In the genomic region with DNA sequence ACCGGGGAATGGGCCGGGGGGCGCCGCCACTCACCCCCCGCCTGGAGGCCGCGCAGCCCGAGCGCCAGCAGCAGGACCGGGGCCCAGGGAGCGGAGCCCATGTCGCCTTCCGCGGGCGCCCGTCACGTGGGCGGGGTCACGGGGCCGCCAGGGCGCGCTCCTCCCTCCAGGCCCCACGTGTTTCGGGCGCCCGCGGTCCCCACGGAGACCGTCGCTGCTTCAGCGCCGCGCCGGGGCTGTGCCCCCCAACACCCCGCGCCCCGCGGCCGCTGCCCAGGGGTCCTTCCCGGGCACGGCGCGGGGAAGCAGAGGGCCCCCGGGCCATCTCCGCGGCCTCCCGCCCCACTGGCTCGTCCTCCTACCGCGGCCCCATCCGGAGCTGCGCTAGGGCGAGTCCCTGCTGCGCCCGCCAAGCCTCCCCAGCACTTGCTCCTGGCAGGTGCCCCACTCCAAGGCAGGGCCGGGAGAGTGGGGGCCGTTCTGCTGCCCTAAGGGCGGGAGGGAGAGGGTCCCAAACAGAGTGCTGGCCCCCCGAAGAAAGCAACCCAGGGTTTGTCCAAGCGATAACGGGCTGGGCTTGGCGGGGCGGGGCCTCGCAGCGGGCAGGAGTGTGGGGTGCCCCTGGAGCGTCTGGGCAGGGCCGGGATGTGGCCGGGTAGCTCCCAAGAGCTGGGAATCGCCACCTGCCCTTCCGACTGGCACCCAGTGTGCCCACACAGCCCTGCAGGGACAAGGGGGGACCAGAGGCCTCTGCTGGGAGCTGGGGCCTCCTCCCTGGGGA, we compare ENCODE assay signal across 8 cellular contexts. TPM values are rescaled to one million over a fixed set of nuclear protein-coding genes. Genes with fewer than 3 reads are reported as not detected.
A peak's percentile ranks its signal among the peaks of the same experiment; 100 is the strongest.
DNase-seq lines count a peak whose midpoint lies in the region.

Gene DPP7 (minus strand): TSS at position 121 of the 781 bp plus-strand sequence. CDS start 20 bp downstream, at position 101.

- H3K4me2 ChIP-seq in GM23248 (ENCODE audit: unreplicated experiment) = peak within 1 kb of the TSS; percentile 73

- H4K20me1 ChIP-seq in GM23248 (ENCODE audit: insufficient read depth) = no peaks in the 10 kb centered on the region

- H3K9ac ChIP-seq in GM23248 = peak within 1 kb of the TSS; percentile 78

- H2AFZ ChIP-seq in GM23248 = peak within 1 kb of the TSS; percentile 78

- DNase-seq in GDM1 (lab: John Stamatoyannopoulos, UW) = peak; percentile 53
- DNase-seq in GM23248 = peak; percentile 83
- DNase-seq in NCI-H1105 (lab: John Stamatoyannopoulos, UW) = peak; percentile 46
- peak; percentile 86 for DNase-seq in activated CD4-positive, CD25-positive, alpha-beta regulatory T cell treated with anti-CD3 and anti-CD28 coated beads, Interleukin-2, amount 50 U/mL, for 72 hours
- DNase-seq in cerebellar cortex (ENCODE audit: low spot score) = peak; percentile 40
- DNase-seq in left kidney (ENCODE audit: low read depth, low spot score) = peak; percentile 56
- DNase-seq in stimulated activated CD4-positive, alpha-beta T cell treated with anti-CD3 and anti-CD28 coated beads, Interleukin-2, amount 100 ng/mL, for 24 hours = peak; percentile 81 to 86
- no peak for DNase-seq in amniotic stem cell (lab: John Stamatoyannopoulos, UW)

- WGBS in GM23248 (ENCODE audit: low coverage in 1 of 2, low lambda C conversion rate in 2 of 2, missing lambda C conversion rate in 2 of 2), 2 experiments = 10 to 18% methylated on average over 20 to 50 of the region's 70 CpGs

- no peaks in the 10 kb centered on the region for H3K79me2 ChIP-seq in GM23248 (ENCODE audit: insufficient read depth)

- H3K9me3 ChIP-seq in GM23248 (ENCODE audit: low read depth) = no peaks in the 10 kb centered on the region

- no peaks in the 10 kb centered on the region for H3F3A ChIP-seq in GM23248 (ENCODE audit: insufficient read depth)

- in situ Hi-C loops in GM23248 (cut with MboI) = loop anchor here (25.0 kb wide), 1 partner anchor 297 kb away; the partner anchor contains the start of genes EXD3 and NOXA1

- no peak within 1 kb of the TSS for H3K27ac ChIP-seq in GM23248

- H3K27me3 ChIP-seq in GM23248 (replicated peaks; ENCODE audit: insufficient read depth) = no peaks in the 10 kb centered on the region

- no peaks in the 10 kb centered on the region for H3K36me3 ChIP-seq in GM23248 (ENCODE audit: low read depth)

- no peaks in the 10 kb centered on the region for H3K4me1 ChIP-seq in GM23248 (ENCODE audit: insufficient read depth)

- no peaks in the 10 kb centered on the region for H3K9me2 ChIP-seq in GM23248 (ENCODE audit: insufficient read depth)

- peak within 1 kb of the TSS; percentile 78 for H3K4me3 ChIP-seq in GM23248

RNA-seq across cellular contexts. Expression of gene DPP7, which starts in this region (rescaled TPM):
- total RNA-seq in GM23248 (2014; rRNA removed; shearing (Covaris generic)) = 134 and 142 TPM in 2 replicates
- polyA plus RNA-seq in GM23248 (2016; fragmentation: Nextera tagmentation; extraction: Ambion mirVana) = 145 and 148 TPM in 2 replicates
